In the genomic region with DNA sequence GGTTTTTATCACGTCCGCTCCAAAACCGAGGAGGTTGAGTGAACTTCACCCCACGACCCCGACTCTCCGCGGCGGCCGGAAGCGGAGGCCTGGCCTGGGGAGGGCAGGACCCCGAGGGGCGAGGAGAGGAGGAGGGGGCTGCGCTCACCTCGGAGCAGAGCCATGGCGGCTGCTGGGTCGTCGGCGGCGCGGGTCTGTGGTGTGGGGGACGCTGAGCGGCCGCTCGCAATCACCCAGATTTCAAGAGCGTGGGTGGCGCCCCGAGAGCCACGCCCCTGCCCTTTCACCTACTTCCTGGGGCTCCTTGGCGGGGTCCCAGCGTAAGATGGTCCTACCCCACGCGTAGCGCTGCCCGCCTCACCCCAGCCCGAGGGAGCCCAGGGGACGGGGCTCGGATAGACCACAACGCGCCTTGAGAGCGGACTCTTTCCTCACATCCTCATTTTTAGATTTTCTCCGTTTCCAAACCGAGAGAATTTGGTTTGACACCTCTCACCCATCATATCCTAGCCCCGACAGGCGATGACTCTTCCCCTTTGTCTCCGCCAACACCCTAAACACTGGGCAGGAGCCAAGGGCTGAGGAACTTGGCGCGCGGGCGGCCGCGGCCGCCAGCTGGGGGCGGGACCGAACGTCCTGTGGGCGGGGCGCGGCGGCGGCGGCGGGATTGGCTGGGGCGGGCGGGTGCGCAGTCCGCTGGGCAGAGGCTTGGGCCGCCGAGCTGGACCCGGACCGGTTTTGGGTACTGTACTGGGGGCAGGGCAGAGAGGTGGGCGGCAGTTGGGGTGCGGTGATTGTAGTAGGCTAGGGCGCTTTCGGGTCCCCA, we compare ENCODE assay signal across 8 cellular contexts. TPM values are rescaled to one million over a fixed set of nuclear protein-coding genes. Genes with fewer than 3 reads are reported as not detected.
DNase-seq lines count a peak whose midpoint lies in the region; ATAC-seq and TF ChIP-seq lines count a peak whose summit lies in the region.

A gene with protein sequence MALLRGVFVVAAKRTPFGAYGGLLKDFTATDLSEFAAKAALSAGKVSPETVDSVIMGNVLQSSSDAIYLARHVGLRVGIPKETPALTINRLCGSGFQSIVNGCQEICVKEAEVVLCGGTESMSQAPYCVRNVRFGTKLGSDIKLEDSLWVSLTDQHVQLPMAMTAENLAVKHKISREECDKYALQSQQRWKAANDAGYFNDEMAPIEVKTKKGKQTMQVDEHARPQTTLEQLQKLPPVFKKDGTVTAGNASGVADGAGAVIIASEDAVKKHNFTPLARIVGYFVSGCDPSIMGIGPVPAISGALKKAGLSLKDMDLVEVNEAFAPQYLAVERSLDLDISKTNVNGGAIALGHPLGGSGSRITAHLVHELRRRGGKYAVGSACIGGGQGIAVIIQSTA (minus strand): TSS at position 213 of the 826 bp plus-strand sequence. CDS start 49 bp downstream, at position 164.

- TF ChIP-seq CTCF in AG09319 (IDR thresholded peaks at IDR 0.05; ENCODE audit: low read depth, low read length), result no peak

- DNase-seq in AG09319 (ENCODE audit: extremely low read depth, low read depth), result peak; percentile 66
- peak; percentile 79 for DNase-seq in NCI-H446 treated with DMSO at 0.1 percent for 48 hours (lab: John Stamatoyannopoulos, UW)
- DNase-seq in activated CD4-positive, alpha-beta T cell treated with anti-CD3 and anti-CD28 coated beads for 1 hour, result peak; percentile 62
- peak; percentile 90 for DNase-seq in cerebellum (ENCODE audit: low spot score)
- peak; percentile 60 for DNase-seq in kidney glomerular epithelial cell (lab: John Stamatoyannopoulos, UW)
- peak; percentile 69 to 75 (median 71) for DNase-seq in stimulated activated CD4-positive, alpha-beta T cell treated with anti-CD3 and anti-CD28 coated beads, Interleukin-1b, Interleukin-23, amount 100 ng/mL, for 24 hours (ENCODE audit: low read depth in 4 of 4, low spot score in 1 of 4)

- ATAC-seq in GM19023 (IDR thresholded peaks at IDR 0.05; ENCODE audit: unreplicated experiment) (peak; percentile 86), HG03196 (IDR thresholded peaks at IDR 0.05; ENCODE audit: unreplicated experiment) (peak; percentile 76)

RNA-seq across cellular contexts. Expression of the gene that starts here (rescaled TPM):
- 24.6 TPM for total RNA-seq in cerebellum

Comparison
In these comparisons a context has a peak if more than half of its experiments do, and no peak if none do; other contexts are left out.
1. Peak in every context shown above with its lines: DNase-seq and ATAC-seq.